8 cellular contexts compared by ENCODE assay signal in the genomic region with DNA sequence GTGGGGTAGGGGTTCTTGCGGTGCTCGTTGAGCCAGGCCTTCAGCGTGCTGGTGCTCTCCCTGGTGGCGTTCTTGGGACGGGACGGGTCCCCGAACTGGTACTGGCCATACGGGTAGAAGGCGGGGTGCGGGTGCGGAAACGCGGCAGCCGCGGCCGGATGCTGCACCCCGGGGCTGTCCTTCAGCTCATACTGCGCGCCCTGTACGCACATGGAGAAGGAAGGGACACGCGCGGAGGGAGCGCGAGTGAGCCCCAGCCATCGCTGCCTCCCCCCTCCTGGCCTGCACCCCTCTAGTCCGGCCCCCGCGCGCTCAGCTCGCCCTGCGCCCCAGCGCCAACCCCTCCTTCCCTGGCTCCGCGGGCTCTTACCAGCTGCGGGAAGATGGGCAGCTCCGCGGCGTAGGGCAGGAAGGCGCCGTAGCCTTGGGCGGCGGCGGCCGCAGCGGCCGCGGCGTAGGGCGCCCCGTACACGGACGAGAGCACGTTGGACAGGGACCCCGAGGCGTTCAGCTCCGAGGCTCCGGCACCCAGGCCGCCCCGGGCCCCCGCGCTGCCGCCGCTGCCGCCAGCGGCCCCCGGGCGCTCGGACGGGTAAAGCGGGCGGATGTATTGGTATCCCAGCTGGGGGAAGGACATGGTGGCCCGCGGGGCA. TPM values are rescaled to one million over a fixed set of nuclear protein-coding genes. Genes with fewer than 3 reads are reported as not detected.
DNase-seq lines count a peak whose midpoint lies in the region; ATAC-seq and TF ChIP-seq lines count a peak whose summit lies in the region.

No MANE protein-coding gene starts in this region.

- in situ Hi-C loops in transverse colon (cut with MboI; ENCODE audit: low pct_ligation_motif_present in 1 of 4, low pct_unique_long_range_greater_than_20kb in 1 of 4, low sequenced_read_pairs in 3 of 4) = loop anchor here in 1 of 4 donors (25.0 kb wide), 1 partner anchor 652 kb away; the partner anchor contains the start of gene IRX5

- peak overlapping the region; percentile 87 for H3K4me3 ChIP-seq in ACC112 (ENCODE audit: low read depth, low read length)
- H3K4me3 ChIP-seq in iPS-18c (ENCODE audit: insufficient read depth, low read depth, low read length) = peak overlapping the region; percentile 64
- peak overlapping the region in 3 of 4 donors; percentile 32 to 58 (median 35) for H3K4me3 ChIP-seq in transverse colon

- H3K4me3 Mint-ChIP-seq in activated T-helper 17 cell treated with anti-CD3 and anti-CD28 coated beads, Interleukin-2, amount 50 U/mL, for 72 hours = peak overlapping the region; percentile 52

- H3K4me1 Mint-ChIP-seq in activated T-helper 17 cell treated with anti-CD3 and anti-CD28 coated beads, Interleukin-2, amount 50 U/mL, for 72 hours = peaks cover 9% of the 10 kb centered on the region

- 17% methylated on average over 24 of the region's 74 CpGs; no CpG with 5 or more reads in 1 of the 2 donors for WGBS in transverse colon (ENCODE audit: low coverage in 1 of 2), 2 donors

- no peaks in the 10 kb centered on the region for H3K9me3 Mint-ChIP-seq in activated T-helper 17 cell treated with anti-CD3 and anti-CD28 coated beads, Interleukin-2, amount 50 U/mL, for 72 hours

- H3K27me3 Mint-ChIP-seq in activated T-helper 17 cell treated with anti-CD3 and anti-CD28 coated beads, Interleukin-2, amount 50 U/mL, for 72 hours = peaks cover 52% of the 10 kb centered on the region

- H3K36me3 ChIP-seq in ACC112 (ENCODE audit: insufficient read depth, low read length) (0 out of 2 replicates have a peak, but pooled peaks cover 5% of the 10 kb centered on the region), transverse colon (no peaks in the 10 kb centered on the region)

- H3K27ac Mint-ChIP-seq in activated T-helper 17 cell treated with anti-CD3 and anti-CD28 coated beads, Interleukin-2, amount 50 U/mL, for 72 hours = no peak overlapping the region

- H3K36me3 Mint-ChIP-seq in activated T-helper 17 cell treated with anti-CD3 and anti-CD28 coated beads, Interleukin-2, amount 50 U/mL, for 72 hours (ENCODE audit: low read depth) = peaks cover 6% of the 10 kb centered on the region

- H3K9me3 ChIP-seq in iPS-18c (ENCODE audit: control insufficient read depth, insufficient read depth, low read length) = peaks cover 4% of the 10 kb centered on the region
- no peaks in the 10 kb centered on the region for H3K9me3 ChIP-seq in transverse colon

- peak overlapping the region; percentile 52 for H2AFZ ChIP-seq in ACC112 (ENCODE audit: low read length, unreplicated experiment)

- intact Hi-C loops in transverse colon (cut with DNase I; ENCODE audit: low total_unique reads) = no loop called here

- no peak for TF ChIP-seq EP300 in transverse colon (IDR thresholded peaks at IDR 0.05; ENCODE audit: low read depth)

- H3K4me1 ChIP-seq in ACC112 (ENCODE audit: control insufficient read depth, insufficient read depth, low read length, unreplicated experiment) (peaks cover 4% of the 10 kb centered on the region), transverse colon (peaks cover 12 to 68% (median 52%) of the 10 kb centered on the region in 4 donors)

- DNase-seq in HK-2 (ENCODE audit: unreplicated experiment) (peak; percentile 61), transverse colon (no peak), NCI-H2196 (lab: John Stamatoyannopoulos, UW; ENCODE audit: unreplicated experiment) (no peak), HCEC 1CT (no peak), germinal center (ENCODE audit: low spot score) (no peak)

- no peaks in the 10 kb centered on the region for H3K27me3 ChIP-seq in ACC112 (ENCODE audit: insufficient read depth, low read length)
- peaks cover 100% of the 10 kb centered on the region for H3K27me3 ChIP-seq in transverse colon

- no peak for TF ChIP-seq POLR2A in transverse colon (IDR thresholded peaks at IDR 0.05)

- H3K27ac ChIP-seq in ACC112 (ENCODE audit: low read depth, low read length) = peak overlapping the region; percentile 94
- H3K27ac ChIP-seq in transverse colon = no peak overlapping the region

- H3K79me2 ChIP-seq in ACC112 (ENCODE audit: control insufficient read depth, insufficient read depth, low read length, unreplicated experiment) = peaks cover 14% of the 10 kb centered on the region

- ATAC-seq in activated T-helper 17 cell treated with anti-CD3 and anti-CD28 coated beads, Interleukin-2, amount 50 U/mL, for 72 hours (replicated peaks) = no peak

- TF ChIP-seq CTCF in transverse colon (IDR thresholded peaks at IDR 0.05) = no peak

RNA-seq across cellular contexts. Expression of gene IRX3, which starts 1.0 kb away (rescaled TPM):
- total RNA-seq in activated T-helper 17 cell treated with anti-CD3 and anti-CD28 coated beads, Interleukin-2, amount 50 U/mL, for 72 hours = not detected
- total RNA-seq in transverse colon = under 1 TPM in 1 of 4 donors, not detected in 3; 0.16 TPM

Comparison
In these comparisons a context has a peak if more than half of its experiments do, and no peak if none do; other contexts are left out.
1. H3K4me3 ChIP-seq: peak in every context shown above with its lines; median percentile 87 in ACC112; 64 in iPS-18c; 35 in transverse colon.